8 cellular contexts compared by ENCODE assay signal in the genomic region with DNA sequence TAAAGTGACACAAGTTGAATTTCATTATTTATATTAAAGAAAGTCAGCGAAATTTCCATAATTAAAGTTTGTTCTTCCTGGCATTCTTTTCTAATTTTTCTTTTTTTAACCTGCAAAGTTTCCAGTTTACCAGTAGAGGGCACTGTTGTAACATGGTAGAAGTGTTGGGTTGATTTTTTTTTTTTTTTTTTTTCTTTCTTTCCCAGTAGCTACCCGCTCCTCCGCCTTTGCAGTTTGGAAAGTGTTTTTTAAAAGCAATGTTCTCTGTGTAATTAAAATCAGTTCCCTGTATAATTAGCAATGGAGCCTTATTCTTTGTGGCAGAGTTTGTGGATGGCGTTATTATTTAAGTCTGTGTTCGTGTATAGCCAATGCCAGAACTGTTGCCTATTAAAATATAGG. TPM values are rescaled to one million over a fixed set of nuclear protein-coding genes. Genes with fewer than 3 reads are reported as not detected.
DNase-seq lines count a peak whose midpoint lies in the region; ATAC-seq, FAIRE-seq and TF ChIP-seq lines count a peak whose summit lies in the region.

No MANE protein-coding gene starts in this region.

- intact Hi-C loops in aorta (cut with DNase I): loop anchor here in 1 of 2 donors (5.0 kb wide), 2 partner anchors 1335 to 1430 kb away; no protein-coding TSS in a partner anchor

- FAIRE-seq in A204.1 (lab: Jason Lieb, UNC): peak; percentile 94

- H3K27ac ChIP-seq in aorta (ENCODE audit: low read depth in 1 of 2, low read length in 2 of 2): no peak overlapping the region

- no peaks in the 10 kb centered on the region for H3K36me3 ChIP-seq in aorta (ENCODE audit: control insufficient read depth in 1 of 2, insufficient read depth in 2 of 2, low read length in 1 of 2)

- peak; percentile 28 for DNase-seq in EL
- peak; percentile 13 for DNase-seq in NCI-H460 (ENCODE audit: extremely low read depth, low read depth)
- DNase-seq in cardiac fibroblast (ENCODE audit: low read depth in 2 of 2): peak in 1 of 2 donors; percentile 54
- peak; percentile 35 for DNase-seq in medulla oblongata (ENCODE audit: extremely low spot score)
- DNase-seq in aorta: no peak
- DNase-seq in activated CD8-positive, alpha-beta memory T cell treated with anti-CD3 and anti-CD28 coated beads, Interleukin-2, amount 50 U/mL, for 4 hours: no peak

- H3K4me1 ChIP-seq in aorta (ENCODE audit: control insufficient read depth in 1 of 2, insufficient read depth in 2 of 2, low read length in 2 of 2): peaks cover 0 to 2% of the 10 kb centered on the region in 2 donors

- TF ChIP-seq CTCF in cardiac fibroblast (IDR thresholded peaks at IDR 0.05; ENCODE audit: low read depth, low read length): peak; percentile 54

- 20 to 22% methylated on average over 5 of the region's 5 CpGs for WGBS in aorta, 2 donors

- no peaks in the 10 kb centered on the region for H3K27me3 ChIP-seq in aorta (ENCODE audit: control insufficient read depth in 1 of 2, insufficient read depth in 2 of 2, low read length in 1 of 2)

- H3K4me3 ChIP-seq in cardiac fibroblast (replicated peaks in 1 of 2; ENCODE audit: low read depth in 2 of 2, low read length in 2 of 2) (peak overlapping the region; percentile 35 to 44), aorta (ENCODE audit: low read length in 2 of 2) (no peak overlapping the region)

- H3K9me3 ChIP-seq in aorta (ENCODE audit: control insufficient read depth, low read length): no peaks in the 10 kb centered on the region

- ATAC-seq in aorta (ENCODE audit: low FRiP score): no peak
- ATAC-seq in GM21825 (IDR thresholded peaks at IDR 0.05; ENCODE audit: unreplicated experiment): no peak

RNA-seq across cellular contexts. Expression of a gene that starts 53.7 kb away (rescaled TPM):
- total RNA-seq in NCI-H460 (2014; rRNA removed; shearing (Covaris generic)): 3.4 and 3.8 TPM in 2 replicates
- 0.07 and 0.70 TPM in 2 replicates for polyA plus RNA-seq in NCI-H460 (2014; cell fraction: nucleus; rRNA removed)
- 10 to 100 TPM; 10.5 to 11.4 TPM for total RNA-seq in aorta
- polyA plus RNA-seq in aorta: 1 to 10 TPM; 3.4 to 6.7 TPM

Comparison
In these comparisons a context has a peak if more than half of its experiments do, and no peak if none do; other contexts are left out.
1. DNase-seq: peak in EL (single experiment), NCI-H460 (single experiment) and medulla oblongata (single experiment); none in aorta (0 of 2) and activated CD8-positive, alpha-beta memory T cell treated with anti-CD3 and anti-CD28 coated beads, Interleukin-2, amount 50 U/mL, for 4 hours (single experiment).
2. H3K4me3 ChIP-seq: peak in cardiac fibroblast (2 of 2); none in aorta (0 of 2).